ENCODE assay signal across 1 cellular context in the genomic region with DNA sequence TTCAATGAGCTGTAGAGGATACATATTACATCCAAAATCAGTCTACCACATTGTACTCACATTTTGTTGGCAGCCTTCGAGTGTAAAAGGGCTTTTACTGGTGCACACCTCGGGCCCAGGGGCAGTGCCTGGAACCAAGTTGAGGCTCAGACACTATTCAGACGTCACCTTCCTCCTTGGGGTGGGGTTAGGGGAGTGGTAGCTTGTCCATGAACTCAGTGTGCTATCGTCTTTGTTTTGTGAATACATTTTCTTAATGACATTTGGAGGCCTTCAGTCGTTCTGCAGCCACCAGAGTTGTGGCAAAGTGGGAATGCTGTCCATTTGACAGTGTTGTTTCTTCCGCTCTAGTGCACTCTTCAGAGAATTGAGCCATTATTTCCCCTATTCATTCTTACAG.
TF ChIP-seq lines count a peak whose summit lies in the region.

No MANE protein-coding gene starts in this region.

TF ChIP-seq in HEK293, 187 proteins besides CTCF, POLR2A, EP300 and RAD21 (continued from another document and continues in another):
- TF ChIP-seq, protein P1, sequence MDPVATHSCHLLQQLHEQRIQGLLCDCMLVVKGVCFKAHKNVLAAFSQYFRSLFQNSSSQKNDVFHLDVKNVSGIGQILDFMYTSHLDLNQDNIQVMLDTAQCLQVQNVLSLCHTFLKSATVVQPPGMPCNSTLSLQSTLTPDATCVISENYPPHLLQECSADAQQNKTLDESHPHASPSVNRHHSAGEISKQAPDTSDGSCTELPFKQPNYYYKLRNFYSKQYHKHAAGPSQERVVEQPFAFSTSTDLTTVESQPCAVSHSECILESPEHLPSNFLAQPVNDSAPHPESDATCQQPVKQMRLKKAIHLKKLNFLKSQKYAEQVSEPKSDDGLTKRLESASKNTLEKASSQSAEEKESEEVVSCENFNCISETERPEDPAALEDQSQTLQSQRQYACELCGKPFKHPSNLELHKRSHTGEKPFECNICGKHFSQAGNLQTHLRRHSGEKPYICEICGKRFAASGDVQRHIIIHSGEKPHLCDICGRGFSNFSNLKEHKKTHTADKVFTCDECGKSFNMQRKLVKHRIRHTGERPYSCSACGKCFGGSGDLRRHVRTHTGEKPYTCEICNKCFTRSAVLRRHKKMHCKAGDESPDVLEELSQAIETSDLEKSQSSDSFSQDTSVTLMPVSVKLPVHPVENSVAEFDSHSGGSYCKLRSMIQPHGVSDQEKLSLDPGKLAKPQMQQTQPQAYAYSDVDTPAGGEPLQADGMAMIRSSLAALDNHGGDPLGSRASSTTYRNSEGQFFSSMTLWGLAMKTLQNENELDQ (tag by site-specific recombination; IDR thresholded peaks at IDR 0.05; ENCODE audit: low read depth) = no peak
- TF ChIP-seq ZBTB1 (tag by site-specific recombination; IDR thresholded peaks at IDR 0.05) (no peak), REPIN1 (tag by site-specific recombination; IDR thresholded peaks at IDR 0.05; ENCODE audit: low read depth) (no peak), ZNF830 (tag by site-specific recombination; IDR thresholded peaks at IDR 0.05; ENCODE audit: low read depth) (no peak), ZNF529 (tag by site-specific recombination; IDR thresholded peaks at IDR 0.05; ENCODE audit: insufficient replicate concordance) (no peak), ZFP3 (tag by site-specific recombination; IDR thresholded peaks at IDR 0.05; ENCODE audit: low read depth) (no peak), ZNF341 (tag by site-specific recombination; IDR thresholded peaks at IDR 0.05; ENCODE audit: low read depth) (no peak), ZNF747 (tag by site-specific recombination; IDR thresholded peaks at IDR 0.05) (no peak), ZSCAN23 (tag by site-specific recombination; IDR thresholded peaks at IDR 0.05) (no peak), ZNF624 (tag by site-specific recombination; IDR thresholded peaks at IDR 0.05) (no peak), ZNF629 (tag by site-specific recombination; IDR thresholded peaks at IDR 0.05) (peak; percentile 35; the same call in 1 of the 2 replicates), ZNF16 (tag by site-specific recombination; IDR thresholded peaks at IDR 0.05; ENCODE audit: low read depth) (no peak), ZNF600 (tag by site-specific recombination; IDR thresholded peaks at IDR 0.05) (peak; percentile 83), ZNF473 (tag by site-specific recombination; IDR thresholded peaks at IDR 0.05) (no peak), KLF1 (tag by site-specific recombination; IDR thresholded peaks at IDR 0.05) (peak; percentile 64; the same call in 1 of the 2 replicates), ZNF558 (tag by site-specific recombination; IDR thresholded peaks at IDR 0.05) (no peak), ZBTB17 (tag by site-specific recombination; IDR thresholded peaks at IDR 0.05) (no peak), ZSCAN30 (tag by site-specific recombination; IDR thresholded peaks at IDR 0.05) (no peak), ZNF292 (tag by site-specific recombination; IDR thresholded peaks at IDR 0.05; ENCODE audit: borderline replicate concordance, low read depth) (no peak), FEZF1 (tag by site-specific recombination; IDR thresholded peaks at IDR 0.05) (peak; percentile 83), ZBTB7A (tag by site-specific recombination; IDR thresholded peaks at IDR 0.05; ENCODE audit: low read depth) (no peak), ZNF571 (tag by site-specific recombination; IDR thresholded peaks at IDR 0.05) (no peak), ZBTB20 (tag by site-specific recombination; IDR thresholded peaks at IDR 0.05) (no peak), GLI4 (tag by site-specific recombination; IDR thresholded peaks at IDR 0.05) (no peak), ZNF791 (tag by site-specific recombination; IDR thresholded peaks at IDR 0.05) (no peak), OSR2 (tag by site-specific recombination; IDR thresholded peaks at IDR 0.05) (0 out of 2 replicates have a peak, but pooled peaks have one; percentile 26), ZNF114 (tag by site-specific recombination; IDR thresholded peaks at IDR 0.05) (no peak), MYNN (tag by site-specific recombination; IDR thresholded peaks at IDR 0.05; ENCODE audit: borderline replicate concordance) (no peak), ZNF423 (tag by site-specific recombination; IDR thresholded peaks at IDR 0.05) (no peak), ZNF324 (tag by site-specific recombination; IDR thresholded peaks at IDR 0.05) (no peak), ZNF549 (tag by site-specific recombination; IDR thresholded peaks at IDR 0.05) (no peak), ZXDB (tag by site-specific recombination; IDR thresholded peaks at IDR 0.05) (0 out of 2 replicates have a peak, but pooled peaks have one; percentile 8)
- TF ChIP-seq, protein P2, sequence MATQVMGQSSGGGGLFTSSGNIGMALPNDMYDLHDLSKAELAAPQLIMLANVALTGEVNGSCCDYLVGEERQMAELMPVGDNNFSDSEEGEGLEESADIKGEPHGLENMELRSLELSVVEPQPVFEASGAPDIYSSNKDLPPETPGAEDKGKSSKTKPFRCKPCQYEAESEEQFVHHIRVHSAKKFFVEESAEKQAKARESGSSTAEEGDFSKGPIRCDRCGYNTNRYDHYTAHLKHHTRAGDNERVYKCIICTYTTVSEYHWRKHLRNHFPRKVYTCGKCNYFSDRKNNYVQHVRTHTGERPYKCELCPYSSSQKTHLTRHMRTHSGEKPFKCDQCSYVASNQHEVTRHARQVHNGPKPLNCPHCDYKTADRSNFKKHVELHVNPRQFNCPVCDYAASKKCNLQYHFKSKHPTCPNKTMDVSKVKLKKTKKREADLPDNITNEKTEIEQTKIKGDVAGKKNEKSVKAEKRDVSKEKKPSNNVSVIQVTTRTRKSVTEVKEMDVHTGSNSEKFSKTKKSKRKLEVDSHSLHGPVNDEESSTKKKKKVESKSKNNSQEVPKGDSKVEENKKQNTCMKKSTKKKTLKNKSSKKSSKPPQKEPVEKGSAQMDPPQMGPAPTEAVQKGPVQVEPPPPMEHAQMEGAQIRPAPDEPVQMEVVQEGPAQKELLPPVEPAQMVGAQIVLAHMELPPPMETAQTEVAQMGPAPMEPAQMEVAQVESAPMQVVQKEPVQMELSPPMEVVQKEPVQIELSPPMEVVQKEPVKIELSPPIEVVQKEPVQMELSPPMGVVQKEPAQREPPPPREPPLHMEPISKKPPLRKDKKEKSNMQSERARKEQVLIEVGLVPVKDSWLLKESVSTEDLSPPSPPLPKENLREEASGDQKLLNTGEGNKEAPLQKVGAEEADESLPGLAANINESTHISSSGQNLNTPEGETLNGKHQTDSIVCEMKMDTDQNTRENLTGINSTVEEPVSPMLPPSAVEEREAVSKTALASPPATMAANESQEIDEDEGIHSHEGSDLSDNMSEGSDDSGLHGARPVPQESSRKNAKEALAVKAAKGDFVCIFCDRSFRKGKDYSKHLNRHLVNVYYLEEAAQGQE (tag by site-specific recombination; IDR thresholded peaks at IDR 0.05) = no peak
- TF ChIP-seq, protein P3, sequence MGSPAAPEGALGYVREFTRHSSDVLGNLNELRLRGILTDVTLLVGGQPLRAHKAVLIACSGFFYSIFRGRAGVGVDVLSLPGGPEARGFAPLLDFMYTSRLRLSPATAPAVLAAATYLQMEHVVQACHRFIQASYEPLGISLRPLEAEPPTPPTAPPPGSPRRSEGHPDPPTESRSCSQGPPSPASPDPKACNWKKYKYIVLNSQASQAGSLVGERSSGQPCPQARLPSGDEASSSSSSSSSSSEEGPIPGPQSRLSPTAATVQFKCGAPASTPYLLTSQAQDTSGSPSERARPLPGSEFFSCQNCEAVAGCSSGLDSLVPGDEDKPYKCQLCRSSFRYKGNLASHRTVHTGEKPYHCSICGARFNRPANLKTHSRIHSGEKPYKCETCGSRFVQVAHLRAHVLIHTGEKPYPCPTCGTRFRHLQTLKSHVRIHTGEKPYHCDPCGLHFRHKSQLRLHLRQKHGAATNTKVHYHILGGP (tag by site-specific recombination; IDR thresholded peaks at IDR 0.05) = no peak
- TF ChIP-seq, protein P4, sequence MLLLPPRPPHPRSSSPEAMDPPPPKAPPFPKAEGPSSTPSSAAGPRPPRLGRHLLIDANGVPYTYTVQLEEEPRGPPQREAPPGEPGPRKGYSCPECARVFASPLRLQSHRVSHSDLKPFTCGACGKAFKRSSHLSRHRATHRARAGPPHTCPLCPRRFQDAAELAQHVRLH (tag by site-specific recombination; IDR thresholded peaks at IDR 0.05) = no peak
- TF ChIP-seq, protein P5, sequence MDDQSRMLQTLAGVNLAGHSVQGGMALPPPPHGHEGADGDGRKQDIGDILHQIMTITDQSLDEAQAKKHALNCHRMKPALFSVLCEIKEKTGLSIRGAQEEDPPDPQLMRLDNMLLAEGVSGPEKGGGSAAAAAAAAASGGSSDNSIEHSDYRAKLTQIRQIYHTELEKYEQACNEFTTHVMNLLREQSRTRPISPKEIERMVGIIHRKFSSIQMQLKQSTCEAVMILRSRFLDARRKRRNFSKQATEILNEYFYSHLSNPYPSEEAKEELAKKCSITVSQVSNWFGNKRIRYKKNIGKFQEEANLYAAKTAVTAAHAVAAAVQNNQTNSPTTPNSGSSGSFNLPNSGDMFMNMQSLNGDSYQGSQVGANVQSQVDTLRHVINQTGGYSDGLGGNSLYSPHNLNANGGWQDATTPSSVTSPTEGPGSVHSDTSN (CRISPR knock-in tag; IDR thresholded peaks at IDR 0.05) = no peak
- TF ChIP-seq, protein P6, sequence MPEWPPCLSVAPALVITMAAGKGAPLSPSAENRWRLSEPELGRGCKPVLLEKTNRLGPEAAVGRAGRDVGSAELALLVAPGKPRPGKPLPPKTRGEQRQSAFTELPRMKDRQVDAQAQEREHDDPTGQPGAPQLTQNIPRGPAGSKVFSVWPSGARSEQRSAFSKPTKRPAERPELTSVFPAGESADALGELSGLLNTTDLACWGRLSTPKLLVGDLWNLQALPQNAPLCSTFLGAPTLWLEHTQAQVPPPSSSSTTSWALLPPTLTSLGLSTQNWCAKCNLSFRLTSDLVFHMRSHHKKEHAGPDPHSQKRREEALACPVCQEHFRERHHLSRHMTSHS (tag by site-specific recombination; IDR thresholded peaks at IDR 0.05) = no peak
- TF ChIP-seq, protein P7, sequence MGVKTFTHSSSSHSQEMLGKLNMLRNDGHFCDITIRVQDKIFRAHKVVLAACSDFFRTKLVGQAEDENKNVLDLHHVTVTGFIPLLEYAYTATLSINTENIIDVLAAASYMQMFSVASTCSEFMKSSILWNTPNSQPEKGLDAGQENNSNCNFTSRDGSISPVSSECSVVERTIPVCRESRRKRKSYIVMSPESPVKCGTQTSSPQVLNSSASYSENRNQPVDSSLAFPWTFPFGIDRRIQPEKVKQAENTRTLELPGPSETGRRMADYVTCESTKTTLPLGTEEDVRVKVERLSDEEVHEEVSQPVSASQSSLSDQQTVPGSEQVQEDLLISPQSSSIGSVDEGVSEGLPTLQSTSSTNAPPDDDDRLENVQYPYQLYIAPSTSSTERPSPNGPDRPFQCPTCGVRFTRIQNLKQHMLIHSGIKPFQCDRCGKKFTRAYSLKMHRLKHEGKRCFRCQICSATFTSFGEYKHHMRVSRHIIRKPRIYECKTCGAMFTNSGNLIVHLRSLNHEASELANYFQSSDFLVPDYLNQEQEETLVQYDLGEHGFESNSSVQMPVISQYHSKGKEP (tag by site-specific recombination; IDR thresholded peaks at IDR 0.05) = no peak
- TF ChIP-seq, protein P8, sequence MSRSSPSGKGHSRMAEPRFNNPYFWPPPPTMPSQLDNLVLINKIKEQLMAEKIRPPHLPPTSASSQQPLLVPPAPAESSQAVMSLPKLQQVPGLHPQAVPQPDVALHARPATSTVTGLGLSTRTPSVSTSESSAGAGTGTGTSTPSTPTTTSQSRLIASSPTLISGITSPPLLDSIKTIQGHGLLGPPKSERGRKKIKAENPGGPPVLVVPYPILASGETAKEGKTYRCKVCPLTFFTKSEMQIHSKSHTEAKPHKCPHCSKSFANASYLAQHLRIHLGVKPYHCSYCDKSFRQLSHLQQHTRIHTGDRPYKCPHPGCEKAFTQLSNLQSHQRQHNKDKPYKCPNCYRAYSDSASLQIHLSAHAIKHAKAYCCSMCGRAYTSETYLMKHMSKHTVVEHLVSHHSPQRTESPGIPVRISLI (tag by site-specific recombination; IDR thresholded peaks at IDR 0.05) = no peak
- TF ChIP-seq, protein P9, sequence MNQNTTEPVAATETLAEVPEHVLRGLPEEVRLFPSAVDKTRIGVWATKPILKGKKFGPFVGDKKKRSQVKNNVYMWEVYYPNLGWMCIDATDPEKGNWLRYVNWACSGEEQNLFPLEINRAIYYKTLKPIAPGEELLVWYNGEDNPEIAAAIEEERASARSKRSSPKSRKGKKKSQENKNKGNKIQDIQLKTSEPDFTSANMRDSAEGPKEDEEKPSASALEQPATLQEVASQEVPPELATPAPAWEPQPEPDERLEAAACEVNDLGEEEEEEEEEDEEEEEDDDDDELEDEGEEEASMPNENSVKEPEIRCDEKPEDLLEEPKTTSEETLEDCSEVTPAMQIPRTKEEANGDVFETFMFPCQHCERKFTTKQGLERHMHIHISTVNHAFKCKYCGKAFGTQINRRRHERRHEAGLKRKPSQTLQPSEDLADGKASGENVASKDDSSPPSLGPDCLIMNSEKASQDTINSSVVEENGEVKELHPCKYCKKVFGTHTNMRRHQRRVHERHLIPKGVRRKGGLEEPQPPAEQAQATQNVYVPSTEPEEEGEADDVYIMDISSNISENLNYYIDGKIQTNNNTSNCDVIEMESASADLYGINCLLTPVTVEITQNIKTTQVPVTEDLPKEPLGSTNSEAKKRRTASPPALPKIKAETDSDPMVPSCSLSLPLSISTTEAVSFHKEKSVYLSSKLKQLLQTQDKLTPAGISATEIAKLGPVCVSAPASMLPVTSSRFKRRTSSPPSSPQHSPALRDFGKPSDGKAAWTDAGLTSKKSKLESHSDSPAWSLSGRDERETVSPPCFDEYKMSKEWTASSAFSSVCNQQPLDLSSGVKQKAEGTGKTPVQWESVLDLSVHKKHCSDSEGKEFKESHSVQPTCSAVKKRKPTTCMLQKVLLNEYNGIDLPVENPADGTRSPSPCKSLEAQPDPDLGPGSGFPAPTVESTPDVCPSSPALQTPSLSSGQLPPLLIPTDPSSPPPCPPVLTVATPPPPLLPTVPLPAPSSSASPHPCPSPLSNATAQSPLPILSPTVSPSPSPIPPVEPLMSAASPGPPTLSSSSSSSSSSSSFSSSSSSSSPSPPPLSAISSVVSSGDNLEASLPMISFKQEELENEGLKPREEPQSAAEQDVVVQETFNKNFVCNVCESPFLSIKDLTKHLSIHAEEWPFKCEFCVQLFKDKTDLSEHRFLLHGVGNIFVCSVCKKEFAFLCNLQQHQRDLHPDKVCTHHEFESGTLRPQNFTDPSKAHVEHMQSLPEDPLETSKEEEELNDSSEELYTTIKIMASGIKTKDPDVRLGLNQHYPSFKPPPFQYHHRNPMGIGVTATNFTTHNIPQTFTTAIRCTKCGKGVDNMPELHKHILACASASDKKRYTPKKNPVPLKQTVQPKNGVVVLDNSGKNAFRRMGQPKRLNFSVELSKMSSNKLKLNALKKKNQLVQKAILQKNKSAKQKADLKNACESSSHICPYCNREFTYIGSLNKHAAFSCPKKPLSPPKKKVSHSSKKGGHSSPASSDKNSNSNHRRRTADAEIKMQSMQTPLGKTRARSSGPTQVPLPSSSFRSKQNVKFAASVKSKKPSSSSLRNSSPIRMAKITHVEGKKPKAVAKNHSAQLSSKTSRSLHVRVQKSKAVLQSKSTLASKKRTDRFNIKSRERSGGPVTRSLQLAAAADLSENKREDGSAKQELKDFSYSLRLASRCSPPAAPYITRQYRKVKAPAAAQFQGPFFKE (tag by site-specific recombination; IDR thresholded peaks at IDR 0.05; ENCODE audit: borderline replicate concordance) = no peak
